ENCODE assay signal across 18 cellular contexts in the genomic region with DNA sequence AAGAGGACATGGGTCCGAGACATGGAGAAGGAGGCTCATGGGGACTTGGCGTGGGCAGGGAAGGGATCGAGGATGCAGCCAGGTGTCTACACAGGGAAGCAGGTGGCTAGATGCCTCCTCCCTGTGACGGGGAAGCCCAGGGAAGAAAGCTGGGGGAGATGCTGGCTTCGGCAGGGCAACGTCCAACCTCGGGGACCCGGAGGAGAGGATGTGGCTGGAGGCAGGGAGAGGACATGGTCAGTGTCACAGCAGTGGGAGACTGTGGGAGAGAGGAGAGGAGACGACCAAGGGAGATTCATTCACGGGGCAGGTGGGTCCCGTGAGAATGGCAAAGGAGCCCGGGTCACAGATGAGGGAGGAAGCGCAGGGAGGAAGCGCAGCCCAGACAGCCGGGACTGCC.
A peak's percentile ranks its signal among the peaks of the same experiment; 100 is the strongest.
DNase-seq lines count a peak whose midpoint lies in the region; ATAC-seq and TF ChIP-seq lines count a peak whose summit lies in the region.
"Had no signal": no experiment of that assay in that cellular context is flagged by ENCODE, and none has a peak within 500 bp of the region (broad histone marks: within the 10 kb centered on the region; RNA-seq: fewer than 3 reads in every experiment).

No MANE protein-coding gene starts in this region.

- peaks cover 7% of the 10 kb centered on the region; the same call in 1 of the 2 replicates for H3K9me3 ChIP-seq in BLaER1
- H3K9me3 ChIP-seq in BLaER1 treated with 17β-estradiol and CSF1 and Interleukin-3, amounts not matched to agents 10 nM and 100 nM (replicated peaks in 1 of 11), result peaks cover 0 to 10% (median 6%) of the 10 kb centered on the region in 11 experiments; a peak in 9 of 22 replicates
- H3K9me3 ChIP-seq: HAP-1, SJCRH30 had no signal

- peaks cover 45% of the 10 kb centered on the region for H3K4me1 ChIP-seq in BLaER1
- H3K4me1 ChIP-seq in BLaER1 treated with 17β-estradiol and CSF1 and Interleukin-3, amounts not matched to agents 10 nM and 100 nM, result peaks cover 7 to 42% (median 30%) of the 10 kb centered on the region in 10 experiments; a peak in 16 of 20 replicates
- H3K4me1 ChIP-seq: HAP-1, SJCRH30 had no signal

- H3K27ac Mint-ChIP-seq in endothelial cell (ENCODE audit: unreplicated experiment), result peak overlapping the region; percentile 3

- H3K4me3 Mint-ChIP-seq in endothelial cell (ENCODE audit: unreplicated experiment), result no peak overlapping the region

- ATAC-seq in HG02870 (IDR thresholded peaks at IDR 0.05; ENCODE audit: unreplicated experiment) (no peak), HG02759 (IDR thresholded peaks at IDR 0.05; ENCODE audit: unreplicated experiment) (no peak), GM19455 (IDR thresholded peaks at IDR 0.05; ENCODE audit: unreplicated experiment) (no peak)

- no peak overlapping the region for H3K4me3 ChIP-seq in BLaER1
- H3K4me3 ChIP-seq in BLaER1 treated with 17β-estradiol and CSF1 and Interleukin-3, amounts not matched to agents 10 nM and 100 nM, result no peak overlapping the region
- H3K4me3 ChIP-seq: HAP-1, SJCRH30 had no signal

- 0 out of 2 replicates have a peak, but pooled peaks cover 8% of the 10 kb centered on the region for H3K27me3 ChIP-seq in BLaER1
- peaks cover 0 to 17% (median 6%) of the 10 kb centered on the region in 11 experiments; a peak in 10 of 22 replicates for H3K27me3 ChIP-seq in BLaER1 treated with 17β-estradiol and CSF1 and Interleukin-3, amounts not matched to agents 10 nM and 100 nM
- H3K27me3 ChIP-seq: SJCRH30 had no signal

- DNase-seq in endothelial cell (ENCODE audit: low spot score) (no peak), posterior vena cava (ENCODE audit: low spot score) (peak; percentile 64)
- DNase-seq in activated CD4-positive, alpha-beta T cell treated with anti-CD3 and anti-CD28 coated beads, Interleukin-2, amount 50 U/mL, for 48 hours, result no peak
- DNase-seq: COR-L47, DMS153, IMR-90, Kasumi-1, NCI-H1417 treated with DMSO at 0.1 percent for 48 hours, NCI-H2029, NCI-H2171 treated with DMSO at 0.1 percent for 48 hours, NCI-H510A had no signal

- no peaks in the 10 kb centered on the region for H3K9me3 Mint-ChIP-seq in endothelial cell (ENCODE audit: unreplicated experiment)

- intact Hi-C loops in posterior vena cava (cut with DNase I), result no loop called here

- peaks cover 8% of the 10 kb centered on the region for H3K27me3 Mint-ChIP-seq in endothelial cell (ENCODE audit: unreplicated experiment)

- no peaks in the 10 kb centered on the region for H4K20me1 ChIP-seq in BLaER1
- no peaks in the 10 kb centered on the region for H4K20me1 ChIP-seq in BLaER1 treated with 17β-estradiol and CSF1 and Interleukin-3, amounts not matched to agents 10 nM and 100 nM

- H3K27ac ChIP-seq in BLaER1, result no peak overlapping the region
- no peak overlapping the region for H3K27ac ChIP-seq in BLaER1 treated with 17β-estradiol and CSF1 and Interleukin-3, amounts not matched to agents 10 nM and 100 nM
- H3K27ac ChIP-seq: SJCRH30 had no signal

- H3K36me3 Mint-ChIP-seq in endothelial cell (ENCODE audit: low read depth, unreplicated experiment), result peaks cover 14% of the 10 kb centered on the region

- no peak overlapping the region for H3K9ac ChIP-seq in BLaER1
- H3K9ac ChIP-seq in BLaER1 treated with 17β-estradiol and CSF1 and Interleukin-3, amounts not matched to agents 10 nM and 100 nM, result no peak overlapping the region

- peak overlapping the region; percentile 68 for H3K4me2 ChIP-seq in BLaER1
- H3K4me2 ChIP-seq in BLaER1 treated with 17β-estradiol and CSF1 and Interleukin-3, amounts not matched to agents 10 nM and 100 nM, result peak overlapping the region in 7 of 11 experiments; percentile 47 to 76 (median 67); a peak in 10 of 22 replicates

- H3K36me3 ChIP-seq in BLaER1, result no peaks in the 10 kb centered on the region
- H3K36me3 ChIP-seq in BLaER1 treated with 17β-estradiol and CSF1 and Interleukin-3, amounts not matched to agents 10 nM and 100 nM, result no peaks in the 10 kb centered on the region
- H3K36me3 ChIP-seq: HAP-1, SJCRH30 had no signal

- no peak for TF ChIP-seq CTCF in endothelial cell (IDR thresholded peaks at IDR 0.05; ENCODE audit: unreplicated experiment)

- peaks cover 13% of the 10 kb centered on the region for H3K4me1 Mint-ChIP-seq in endothelial cell (ENCODE audit: unreplicated experiment)
